23 cellular contexts compared by ENCODE assay signal in genomic region chr13:42211704-42212103, GRCh38.
A peak's percentile ranks its signal among the peaks of the same experiment; 100 is the strongest.
DNase-seq lines count a peak whose midpoint lies in the region; ATAC-seq, FAIRE-seq and TF ChIP-seq lines count a peak whose summit lies in the region.
"Had no signal": no experiment of that assay in that cellular context is flagged by ENCODE, and none has a peak within 500 bp of the region (broad histone marks: within the 10 kb centered on the region; RNA-seq: fewer than 3 reads in every experiment).

No MANE protein-coding gene starts in this region.

- no peaks in the 10 kb centered on the region for H3K79me2 ChIP-seq in astrocyte (ENCODE audit: insufficient read depth, low read length)

- H3K9me3 Mint-ChIP-seq in HFFc6: peaks cover 12% of the 10 kb centered on the region
- H3K9me3 Mint-ChIP-seq in astrocyte (ENCODE audit: unreplicated experiment): peaks cover 10% of the 10 kb centered on the region
- H3K9me3 Mint-ChIP-seq: naive B cell had no signal

- H2AFZ ChIP-seq in astrocyte (ENCODE audit: low read depth, low read length): no peak overlapping the region

- no peak overlapping the region for H3K4me2 ChIP-seq in astrocyte (ENCODE audit: low read length)
- H3K4me2 ChIP-seq: SK-N-SH had no signal

- no peak overlapping the region for H3K27ac ChIP-seq in astrocyte (ENCODE audit: low read depth, low read length)
- H3K27ac ChIP-seq: coronary artery, heart right ventricle, uterus had no signal

- no peak for FAIRE-seq in astrocyte (lab: Jason Lieb, UNC)
- FAIRE-seq: islet of Langerhans had no signal

- no peak for TF ChIP-seq CTCF in AG10803 (conservative IDR thresholded peaks at IDR 0.05; ENCODE audit: low read length)
- TF ChIP-seq CTCF in HFFc6 (IDR thresholded peaks at IDR 0.05): no peak
- no peak for TF ChIP-seq CTCF in astrocyte (IDR thresholded peaks at IDR 0.05; ENCODE audit: insufficient read depth, low read depth, low read length)
- no peak for TF ChIP-seq CTCF in fibroblast of villous mesenchyme (IDR thresholded peaks at IDR 0.05; ENCODE audit: insufficient read depth, low read depth, low read length)

- no peaks in the 10 kb centered on the region for H4K20me1 ChIP-seq in astrocyte (ENCODE audit: insufficient read depth, low read length)

- peaks cover 51% of the 10 kb centered on the region for H3K36me3 Mint-ChIP-seq in HFFc6 (ENCODE audit: low read depth)
- peaks cover 23% of the 10 kb centered on the region for H3K36me3 Mint-ChIP-seq in astrocyte (ENCODE audit: low read depth, unreplicated experiment)
- H3K36me3 Mint-ChIP-seq: naive B cell had no signal

- H3K4me3 ChIP-seq in AG10803 (ENCODE audit: low read length): no peak overlapping the region
- H3K4me3 ChIP-seq in astrocyte (ENCODE audit: insufficient read depth, low read depth, low read length): no peak overlapping the region
- H3K4me3 ChIP-seq in fibroblast of villous mesenchyme (ENCODE audit: low read depth, low read length): no peak overlapping the region
- H3K4me3 ChIP-seq: coronary artery, heart right ventricle, lung, uterus had no signal

- no peaks in the 10 kb centered on the region for H3K4me1 ChIP-seq in astrocyte (ENCODE audit: insufficient read depth, low read length)
- H3K4me1 ChIP-seq: heart right ventricle, uterus had no signal

- H3K4me3 Mint-ChIP-seq in HFFc6 (no peak overlapping the region), astrocyte (ENCODE audit: unreplicated experiment) (no peak overlapping the region)
- H3K4me3 Mint-ChIP-seq: naive B cell had no signal

- peaks cover 25% of the 10 kb centered on the region for H3K4me1 Mint-ChIP-seq in HFFc6 (ENCODE audit: low read depth)
- H3K4me1 Mint-ChIP-seq in astrocyte (ENCODE audit: low read depth, unreplicated experiment): no peaks in the 10 kb centered on the region

- no peaks in the 10 kb centered on the region for H3K27me3 ChIP-seq in astrocyte (ENCODE audit: insufficient read depth, low read length)
- H3K27me3 ChIP-seq: heart right ventricle, uterus had no signal

- H3K27ac Mint-ChIP-seq in HFFc6 (peak overlapping the region; percentile 40; the same call in 1 of the 2 replicates), astrocyte (ENCODE audit: unreplicated experiment) (no peak overlapping the region)
- H3K27ac Mint-ChIP-seq: naive B cell had no signal

- peaks cover 14% of the 10 kb centered on the region for H3K36me3 ChIP-seq in astrocyte (ENCODE audit: insufficient read depth, low read length)
- H3K36me3 ChIP-seq: uterus had no signal

- no peaks in the 10 kb centered on the region for H3K9me3 ChIP-seq in astrocyte (ENCODE audit: insufficient read depth, low read depth, low read length)
- H3K9me3 ChIP-seq: heart right ventricle, SK-N-SH, uterus had no signal

- no peaks in the 10 kb centered on the region; the same call in 1 of the 2 replicates for H3K27me3 Mint-ChIP-seq in HFFc6 (ENCODE audit: insufficient read depth)
- no peaks in the 10 kb centered on the region for H3K27me3 Mint-ChIP-seq in astrocyte (ENCODE audit: low read depth, unreplicated experiment)
- H3K27me3 Mint-ChIP-seq: naive B cell had no signal

- peak; percentile 4 for DNase-seq in AG10803 (ENCODE audit: low read depth)
- peak; percentile 27 for DNase-seq in HFFc6
- DNase-seq in astrocyte (ENCODE audit: low read depth): peak; percentile 16
- peak; percentile 7 for DNase-seq in fibroblast of villous mesenchyme (ENCODE audit: low read depth)
- no peak for DNase-seq in NCI-H1417 (lab: John Stamatoyannopoulos, UW)
- DNase-seq in mucosa of gallbladder (ENCODE audit: low spot score): no peak
- DNase-seq: activated CD4-positive, CD25-positive, alpha-beta regulatory T cell treated with anti-CD3 and anti-CD28 coated beads, Interleukin-2, amount 50 U/mL, for 72 hours; activated naive CD4-positive, alpha-beta T cell treated with Interleukin-2 at 50 U/mL for 16 hours; heart right ventricle; Kasumi-1; naive B cell; NCI-H1436; NCI-H2171; SK-N-SH; stimulated activated CD4-positive, alpha-beta T cell treated with anti-CD3 and anti-CD28 coated beads, Interleukin-4, amount 100 ng/mL, for 1 hour; substantia nigra; T-helper 9 cell; uterus had no signal

- ATAC-seq in HG03097 (IDR thresholded peaks at IDR 0.05; ENCODE audit: low FRiP score, unreplicated experiment) (no peak), HG02642 (IDR thresholded peaks at IDR 0.05; ENCODE audit: poor library complexity, unreplicated experiment) (no peak)
- ATAC-seq: heart right ventricle had no signal

- no peak overlapping the region for H3K9ac ChIP-seq in astrocyte (ENCODE audit: low read length)
- H3K9ac ChIP-seq: SK-N-SH had no signal

Comparison
In these comparisons a context has a peak if more than half of its experiments do, and no peak if none do; other contexts are left out.
1. DNase-seq: peak in AG10803 (single experiment), HFFc6 (single experiment), astrocyte (single experiment) and fibroblast of villous mesenchyme (single experiment); none in NCI-H1417 (0 of 3) and mucosa of gallbladder (single experiment).